ENCODE assay signal across 8 cellular contexts in genomic region chr10:6678211-6678803, GRCh38.
DNase-seq lines count a peak whose midpoint lies in the region; ATAC-seq lines count a peak whose summit lies in the region.

No MANE protein-coding gene starts in this region.

- no peak overlapping the region for H2BK120ac ChIP-seq in mesendoderm (ENCODE audit: low read depth, low read length)

- H3K9ac ChIP-seq in mesendoderm (ENCODE audit: low read length): no peak overlapping the region

- no peak overlapping the region for H3K4me2 ChIP-seq in mesendoderm (ENCODE audit: low read length)

- no peaks in the 10 kb centered on the region for H3K36me3 ChIP-seq in mesendoderm (ENCODE audit: control insufficient read depth, insufficient read depth, low read length)

- H2AK5ac ChIP-seq in mesendoderm (ENCODE audit: low read length): no peak overlapping the region

- H3K56ac ChIP-seq in mesendoderm (ENCODE audit: low read length): no peak overlapping the region

- no CpG with 5 or more reads among the region's 9 CpGs for WGBS in mesendoderm (ENCODE audit: extremely low coverage, insufficient coverage, low lambda C conversion rate)

- DNase-seq in CMK (ENCODE audit: low read depth) (peak; percentile 25), dermis microvascular lymphatic vessel endothelial cell (ENCODE audit: low read depth in 2 of 2) (peak; percentile 36 to 62), mesendoderm (peak; percentile 72), cerebellar nuclear complex (lab: John Stamatoyannopoulos, UW) (no peak)
- DNase-seq in Jurkat, Clone E6-1 (ENCODE audit: low read depth, low spot score): peak; percentile 64
- DNase-seq in activated CD4-positive, alpha-beta T cell treated with anti-CD3 and anti-CD28 coated beads for 48 hours: peak; percentile 71
- peak; percentile 29 to 45 for DNase-seq in stimulated activated CD8-positive, alpha-beta memory T cell treated with anti-CD3 and anti-CD28 coated beads, Interleukin-2, amount 100 ng/mL, for 48 hours (ENCODE audit: low read depth in 2 of 2)

- no peaks in the 10 kb centered on the region for H3K27me3 ChIP-seq in mesendoderm (ENCODE audit: insufficient read depth, low read length, poor library complexity)

- H3K4ac ChIP-seq in mesendoderm (ENCODE audit: low read depth, low read length): no peak overlapping the region

- no peak overlapping the region for H3K4me3 ChIP-seq in Jurkat, Clone E6-1 (ENCODE audit: low read length)
- no peak overlapping the region for H3K4me3 ChIP-seq in mesendoderm (ENCODE audit: low read length)

- no peak for ATAC-seq in GM19351 (IDR thresholded peaks at IDR 0.05; ENCODE audit: unreplicated experiment)

- H3K4me1 ChIP-seq in mesendoderm (ENCODE audit: control insufficient read depth, low read depth, low read length): no peaks in the 10 kb centered on the region

- no peak overlapping the region for H3K18ac ChIP-seq in mesendoderm (ENCODE audit: low read length)

- H4K8ac ChIP-seq in mesendoderm (ENCODE audit: low read depth, low read length): no peak overlapping the region

- H3K79me1 ChIP-seq in mesendoderm (ENCODE audit: low read length): no peaks in the 10 kb centered on the region

- H3K23ac ChIP-seq in mesendoderm (ENCODE audit: low read length): no peak overlapping the region

- no peak overlapping the region for H2BK5ac ChIP-seq in mesendoderm (ENCODE audit: low read length)

- H3K79me2 ChIP-seq in mesendoderm (ENCODE audit: control insufficient read depth, insufficient read depth, low read length): no peaks in the 10 kb centered on the region

- H3K27ac ChIP-seq in mesendoderm (ENCODE audit: low read depth, low read length): no peak overlapping the region

- H2BK15ac ChIP-seq in mesendoderm (replicated peaks; ENCODE audit: low read depth): no peak overlapping the region

- H4K5ac ChIP-seq in mesendoderm (ENCODE audit: low read length): no peak overlapping the region

Comparison
In these comparisons a context has a peak if more than half of its experiments do, and no peak if none do; other contexts are left out.
1. DNase-seq: peak in CMK (single experiment), Jurkat, Clone E6-1 (single experiment), activated CD4-positive, alpha-beta T cell treated with anti-CD3 and anti-CD28 coated beads for 48 hours (single experiment), dermis microvascular lymphatic vessel endothelial cell (2 of 2), mesendoderm (single experiment) and stimulated activated CD8-positive, alpha-beta memory T cell treated with anti-CD3 and anti-CD28 coated beads, Interleukin-2, amount 100 ng/mL, for 48 hours (2 of 2); none in cerebellar nuclear complex (0 of 2).